ENCODE assay signal across 18 cellular contexts in the genomic region with DNA sequence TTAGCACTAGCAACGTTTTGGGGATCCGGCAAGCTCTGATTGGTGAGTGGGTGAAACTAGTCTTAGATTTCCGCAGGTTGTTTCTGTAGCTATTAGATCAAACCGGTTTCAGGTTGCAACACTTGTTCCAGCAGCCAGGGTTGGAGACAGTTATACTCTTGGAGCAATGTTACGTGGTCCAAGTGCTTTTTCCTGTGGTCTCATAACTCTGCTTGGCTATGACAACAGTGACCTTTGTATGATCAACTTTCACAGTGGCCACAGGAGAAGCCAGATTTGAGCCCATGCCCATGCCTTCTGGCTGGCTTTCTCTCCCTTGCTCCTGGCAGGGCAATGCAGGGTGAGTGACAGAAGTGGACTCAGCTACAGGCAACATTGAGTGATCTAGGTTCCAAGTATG.
A peak's percentile ranks its signal among the peaks of the same experiment; 100 is the strongest.
DNase-seq lines count a peak whose midpoint lies in the region; ATAC-seq and TF ChIP-seq lines count a peak whose summit lies in the region.
"Had no signal": no experiment of that assay in that cellular context is flagged by ENCODE, and none has a peak within 500 bp of the region (broad histone marks: within the 10 kb centered on the region; RNA-seq: fewer than 3 reads in every experiment).

No MANE protein-coding gene starts in this region.

- 48 to 64% methylated on average over 5 of the region's 5 CpGs for WGBS in lower leg skin, 2 donors

- TF ChIP-seq POLR2A in lower leg skin (IDR thresholded peaks at IDR 0.05): no peak

- H3K27ac ChIP-seq in right atrium auricular region: peak overlapping the region; percentile 59 to 79
- H3K27ac ChIP-seq: foreskin keratinocyte had no signal

- intact Hi-C loops in lower leg skin (cut with DNase I; ENCODE audit: low total_unique reads): loop anchor here (10.0 kb wide), 1 partner anchor 204 kb away; a partner anchor contains a TSS

- peaks cover 0 to 72% of the 10 kb centered on the region in 2 donors for H3K4me1 ChIP-seq in right atrium auricular region
- H3K4me1 ChIP-seq in HAP-1: no peaks in the 10 kb centered on the region

- TF ChIP-seq CTCF in right atrium auricular region (IDR thresholded peaks at IDR 0.05) (no peak), lower leg skin (IDR thresholded peaks at IDR 0.05) (no peak)

- ATAC-seq in GM21390 (IDR thresholded peaks at IDR 0.05; ENCODE audit: unreplicated experiment): no peak
- no peak for ATAC-seq in GM19023 (IDR thresholded peaks at IDR 0.05; ENCODE audit: unreplicated experiment)
- ATAC-seq: foreskin keratinocyte, GM12878 had no signal

- peak; percentile 42 for DNase-seq in M059J (ENCODE audit: low read depth)
- peak; percentile 75 for DNase-seq in NCI-H510A treated with DMSO at 0.1 percent for 48 hours (lab: John Stamatoyannopoulos, UW)
- DNase-seq in right atrium auricular region (ENCODE audit: low spot score): no peak
- DNase-seq in renal cortical epithelial cell (ENCODE audit: low read depth): peak; percentile 43
- DNase-seq in lower leg skin (ENCODE audit: low spot score in 2 of 2): no peak
- no peak for DNase-seq in HAP-1 (ENCODE audit: low spot score in 2 of 2)
- DNase-seq: activated CD4-positive, alpha-beta T cell treated with anti-CD3 and anti-CD28 coated beads for 48 hours; activated naive CD4-positive, alpha-beta T cell; foreskin keratinocyte; GF-D8; left colon; NCI-H1105 treated with DMSO at 0.1 percent for 48 hours; NK-92 treated with Interleukin-12 subunit alpha and Interleukin-12 subunit beta, amount 100 ng/mL, for 24 hours; stimulated activated CD4-positive, alpha-beta T cell treated with anti-CD3 and anti-CD28 coated beads, Interleukin-4, amount 100 ng/mL, for 4 hours; SW 1271 had no signal

- in situ Hi-C loops in HAP-1 (cut with MboI; ENCODE audit: low sequenced_read_pairs): no loop called here

- H3K4me3 ChIP-seq in right atrium auricular region: no peak overlapping the region
- H3K4me3 ChIP-seq in lower leg skin (ENCODE audit: low read depth, poor library complexity, severe bottlenecking): no peak overlapping the region
- no peak overlapping the region for H3K4me3 ChIP-seq in HAP-1
- H3K4me3 ChIP-seq: GM12878 had no signal

- H3K27me3 ChIP-seq in right atrium auricular region: no peaks in the 10 kb centered on the region
- no peaks in the 10 kb centered on the region for H3K27me3 ChIP-seq in HAP-1 (ENCODE audit: low read depth)
- H3K27me3 ChIP-seq: foreskin keratinocyte had no signal

- H3K9me3 ChIP-seq in right atrium auricular region: no peaks in the 10 kb centered on the region
- H3K9me3 ChIP-seq in HAP-1: no peaks in the 10 kb centered on the region

- H3K36me3 ChIP-seq in right atrium auricular region: no peaks in the 10 kb centered on the region
- H3K36me3 ChIP-seq in HAP-1 (replicated peaks): no peaks in the 10 kb centered on the region

Comparison
In these comparisons a context has a peak if more than half of its experiments do, and no peak if none do; other contexts are left out.
1. DNase-seq: peak in M059J (single experiment), NCI-H510A treated with DMSO at 0.1 percent for 48 hours (single experiment) and renal cortical epithelial cell (single experiment); none in right atrium auricular region (single experiment), lower leg skin (0 of 2) and HAP-1 (0 of 2).